Comparison of ENCODE assay signal across 8 cellular contexts in genomic region chr1:46342084-46342656, GRCh38. TPM values are rescaled to one million over a fixed set of nuclear protein-coding genes. Genes with fewer than 3 reads are reported as not detected.
DNase-seq lines count a peak whose midpoint lies in the region; ATAC-seq, FAIRE-seq and TF ChIP-seq lines count a peak whose summit lies in the region.

No MANE protein-coding gene starts in this region.

- peak overlapping the region; percentile 97 for H3K27ac ChIP-seq in CD8-positive, alpha-beta memory T cell (ENCODE audit: low read depth, low read length)
- H3K27ac ChIP-seq in keratinocyte (ENCODE audit: control insufficient read depth, insufficient read depth, low read length), result peak overlapping the region; percentile 94

- H3K27me3 Mint-ChIP-seq in CD8-positive, alpha-beta memory T cell, result no peaks in the 10 kb centered on the region
- no peaks in the 10 kb centered on the region for H3K27me3 Mint-ChIP-seq in activated CD8-positive, alpha-beta T cell treated with anti-CD3 and anti-CD28 coated beads, Interleukin-2, amount 10 ng/mL, durations not matched to agents 7 days and 5 days (ENCODE audit: low read depth)

- H3K27me3 ChIP-seq in CD8-positive, alpha-beta memory T cell (ENCODE audit: insufficient read depth, low read length, poor library complexity, severe bottlenecking), result no peaks in the 10 kb centered on the region
- H3K27me3 ChIP-seq in keratinocyte (ENCODE audit: control insufficient read depth, extremely low read depth, insufficient read depth, low read length), result no peaks in the 10 kb centered on the region

- peak overlapping the region; percentile 98 to 100 (median 99) for H3K27ac Mint-ChIP-seq in CD8-positive, alpha-beta memory T cell
- H3K27ac Mint-ChIP-seq in activated CD8-positive, alpha-beta T cell treated with anti-CD3 and anti-CD28 coated beads, Interleukin-2, amount 10 ng/mL, durations not matched to agents 7 days and 5 days, result peak overlapping the region; percentile 100

- no peaks in the 10 kb centered on the region for H3K9me3 ChIP-seq in CD8-positive, alpha-beta memory T cell (ENCODE audit: low read length)
- H3K9me3 ChIP-seq in keratinocyte (ENCODE audit: control insufficient read depth, low read depth, low read length), result no peaks in the 10 kb centered on the region

- H3K9me3 Mint-ChIP-seq in CD8-positive, alpha-beta memory T cell, result no peaks in the 10 kb centered on the region
- H3K9me3 Mint-ChIP-seq in activated CD8-positive, alpha-beta T cell treated with anti-CD3 and anti-CD28 coated beads, Interleukin-2, amount 10 ng/mL, durations not matched to agents 7 days and 5 days (ENCODE audit: insufficient read depth), result no peaks in the 10 kb centered on the region

- H3K36me3 Mint-ChIP-seq in CD8-positive, alpha-beta memory T cell, result peaks cover 0 to 42% (median 2%) of the 10 kb centered on the region in 3 donors
- peaks cover 21% of the 10 kb centered on the region for H3K36me3 Mint-ChIP-seq in activated CD8-positive, alpha-beta T cell treated with anti-CD3 and anti-CD28 coated beads, Interleukin-2, amount 10 ng/mL, durations not matched to agents 7 days and 5 days (ENCODE audit: low read depth)

- peaks cover 28% of the 10 kb centered on the region for H3K79me2 ChIP-seq in keratinocyte (ENCODE audit: control insufficient read depth, insufficient read depth, low read length)

- peaks cover 14% of the 10 kb centered on the region for H3K4me1 ChIP-seq in CD8-positive, alpha-beta memory T cell (ENCODE audit: insufficient read depth, low read length)
- H3K4me1 ChIP-seq in keratinocyte (ENCODE audit: control insufficient read depth, extremely low read depth, insufficient read depth, low read length), result peaks cover 14% of the 10 kb centered on the region

- no peak overlapping the region for H3K9ac ChIP-seq in keratinocyte (ENCODE audit: control insufficient read depth, extremely low read depth, insufficient read depth, low read length)

- peak overlapping the region; percentile 8 for H3K4me3 ChIP-seq in CD8-positive, alpha-beta memory T cell (ENCODE audit: low read length)
- H3K4me3 ChIP-seq in HFF-Myc (replicated peaks; ENCODE audit: low read depth, low read length) (peak overlapping the region; percentile 82), keratinocyte (ENCODE audit: control insufficient read depth in 2 of 3, extremely low read depth in 1 of 3, insufficient read depth in 2 of 3, low read depth in 1 of 3, low read length in 3 of 3) (peak overlapping the region in 1 of 3 experiments; percentile 86)

- TF ChIP-seq CTCF in HFF-Myc (IDR thresholded peaks at IDR 0.05; ENCODE audit: low read depth, low read length, missing control alignments) (peak; percentile 44), keratinocyte (optimal IDR thresholded peaks at IDR 0.05 in 1 of 3, IDR thresholded peaks at IDR 0.05 in 1 of 3, conservative IDR thresholded peaks at IDR 0.05 in 1 of 3; ENCODE audit: extremely low read depth in 1 of 3, insufficient read depth in 2 of 3, low read length in 3 of 3) (peak; percentile 19 to 44 (median 44))

- dilution Hi-C loops in keratinocyte (cut with MboI; ENCODE audit: extremely low pct_ligation_motif_present, low sequenced_read_pairs), result no loop called here

- DNase-seq in CD8-positive, alpha-beta memory T cell, result peak in 2 of 5 donors; percentile 4 to 18
- DNase-seq in HFF-Myc (ENCODE audit: extremely low read depth, low read depth) (no peak), keratinocyte (ENCODE audit: low read depth, low spot score) (no peak), NCI-H2171 (lab: John Stamatoyannopoulos, UW) (no peak), LoVo (ENCODE audit: low spot score) (no peak), NOMO-1 treated with dmso at 0.1 percent for 144 hours (lab: John Stamatoyannopoulos, UW; ENCODE audit: unreplicated experiment) (no peak), NCI-H1417 treated with DMSO at 0.1 percent for 48 hours (lab: John Stamatoyannopoulos, UW) (no peak)
- peak; percentile 38 for DNase-seq in activated CD8-positive, alpha-beta T cell treated with anti-CD3 and anti-CD28 coated beads, Interleukin-2, amount 10 ng/mL, durations not matched to agents 7 days and 5 days

- H3K4me3 Mint-ChIP-seq in CD8-positive, alpha-beta memory T cell, result peak overlapping the region; percentile 76 to 100 (median 99)
- H3K4me3 Mint-ChIP-seq in activated CD8-positive, alpha-beta T cell treated with anti-CD3 and anti-CD28 coated beads, Interleukin-2, amount 10 ng/mL, durations not matched to agents 7 days and 5 days, result peak overlapping the region; percentile 100

- POLR2A ChIA-PET in CD8-positive, alpha-beta memory T cell (lab: Charles Lee), result interaction anchor here (1.1 kb wide), 1 partner anchor 11 kb away, joined by 3 read pairs; no protein-coding TSS in a partner anchor
- POLR2A ChIA-PET in activated CD8-positive, alpha-beta T cell treated with anti-CD3 and anti-CD28 coated beads, Interleukin-2, amount 10 ng/mL, durations not matched to agents 7 days and 5 days (lab: Charles Lee), result interaction anchor here (0.6 to 3.1 kb wide), 2 partner anchors 39 to 56 kb away, joined by 3 to 30 read pairs; partner anchors contain the start of genes LRRC41 and UQCRH

- CTCF ChIA-PET in CD8-positive, alpha-beta memory T cell (lab: Charles Lee), result interaction anchor here (1.4 to 4.4 kb wide), 2 partner anchors 32 to 38 kb away, joined by 3 to 21 read pairs; partner anchors contain the start of genes LRRC41 and UQCRH
- CTCF ChIA-PET in activated CD8-positive, alpha-beta T cell treated with anti-CD3 and anti-CD28 coated beads, Interleukin-2, amount 10 ng/mL, durations not matched to agents 7 days and 5 days (lab: Charles Lee), result interaction anchor here (0.7 to 4.6 kb wide), 4 partner anchors 26 to 97 kb away, joined by 3 to 23 read pairs (median 12); partner anchors contain the start of genes LRRC41 and UQCRH

- H3K4me1 Mint-ChIP-seq in CD8-positive, alpha-beta memory T cell, result peaks cover 41 to 50% (median 44%) of the 10 kb centered on the region in 3 donors
- peaks cover 34% of the 10 kb centered on the region for H3K4me1 Mint-ChIP-seq in activated CD8-positive, alpha-beta T cell treated with anti-CD3 and anti-CD28 coated beads, Interleukin-2, amount 10 ng/mL, durations not matched to agents 7 days and 5 days (ENCODE audit: low read depth)

- peaks cover 4% of the 10 kb centered on the region for H3K36me3 ChIP-seq in CD8-positive, alpha-beta memory T cell (ENCODE audit: insufficient read depth, low read length)
- H3K36me3 ChIP-seq in keratinocyte (ENCODE audit: control insufficient read depth in 2 of 2, extremely low read depth in 1 of 2, insufficient read depth in 2 of 2, low read length in 2 of 2), result peaks cover 15 to 37% of the 10 kb centered on the region in 2 experiments

- H4K20me1 ChIP-seq in keratinocyte (ENCODE audit: control insufficient read depth, extremely low read depth, insufficient read depth, low read length), result no peaks in the 10 kb centered on the region

- no peak for ATAC-seq in activated CD8-positive, alpha-beta T cell treated with anti-CD3 and anti-CD28 coated beads, Interleukin-2, amount 10 ng/mL, durations not matched to agents 7 days and 5 days

- no peaks in the 10 kb centered on the region for H3K9me1 ChIP-seq in keratinocyte (ENCODE audit: control insufficient read depth, extremely low read depth, insufficient read depth, low read length)

- H3K4me2 ChIP-seq in keratinocyte (ENCODE audit: control insufficient read depth, extremely low read depth, insufficient read depth, low read depth, low read length), result peak overlapping the region; percentile 88

- no peak overlapping the region for H2AFZ ChIP-seq in keratinocyte (ENCODE audit: control insufficient read depth, low read length)

- FAIRE-seq in keratinocyte (lab: Jason Lieb, UNC), result no peak

RNA-seq across cellular contexts. Expression of gene NSUN4, which starts 1.6 kb away (rescaled TPM):
- 10 to 100 TPM; 29.5 to 32.4 TPM for total RNA-seq in CD8-positive, alpha-beta memory T cell
- polyA plus RNA-seq in CD8-positive, alpha-beta memory T cell, result 14.5 TPM
- total RNA-seq in activated CD8-positive, alpha-beta T cell treated with anti-CD3 and anti-CD28 coated beads, Interleukin-2, amount 10 ng/mL, durations not matched to agents 7 days and 5 days, result 10 to 100 TPM; 22.3 to 22.5 TPM
- polyA plus RNA-seq in keratinocyte, result 26.3 to 28.2 TPM (median 26.6 TPM) in 3 replicates
- 5.0 TPM for polyA plus RNA-seq in keratinocyte (2011; ENCODE audit: low read depth)
- 17.4 and 19.4 TPM in 2 replicates for polyA plus RNA-seq in keratinocyte (2011; cell fraction: cytosol; rRNA removed)
- 24.5 and 26.9 TPM in 2 replicates for polyA plus RNA-seq in keratinocyte (2011; cell fraction: nucleus; rRNA removed)
- polyA plus RNA-seq in keratinocyte (2012; ENCODE audit: low replicate concordance), result 12.4 and 17.9 TPM in 2 replicates
- polyA minus RNA-seq in keratinocyte, result 55.7 to 111 TPM (median 63.4 TPM) in 3 replicates
- polyA minus RNA-seq in keratinocyte (2011; cell fraction: cytosol; rRNA and poly(A)+ RNA removed), result 20.5 TPM
- polyA minus RNA-seq in keratinocyte (2011; cell fraction: nucleus; rRNA and poly(A)+ RNA removed), result 25.3 and 41.0 TPM in 2 replicates

RNA-seq across cellular contexts. Expression of gene UQCRH, which starts 38.7 kb away (rescaled TPM):
- 100 to 1,000 TPM; 371 to 394 TPM for total RNA-seq in CD8-positive, alpha-beta memory T cell
- 278 TPM for polyA plus RNA-seq in CD8-positive, alpha-beta memory T cell
- total RNA-seq in activated CD8-positive, alpha-beta T cell treated with anti-CD3 and anti-CD28 coated beads, Interleukin-2, amount 10 ng/mL, durations not matched to agents 7 days and 5 days, result 100 to 1,000 TPM; 333 to 343 TPM
- polyA plus RNA-seq in keratinocyte, result 650 to 970 TPM (median 720 TPM) in 3 replicates
- polyA plus RNA-seq in keratinocyte (2011; ENCODE audit: low read depth), result 267 TPM
- polyA plus RNA-seq in keratinocyte (2011; cell fraction: cytosol; rRNA removed), result 799 and 838 TPM in 2 replicates
- polyA plus RNA-seq in keratinocyte (2011; cell fraction: nucleus; rRNA removed), result 170 and 300 TPM in 2 replicates
- polyA plus RNA-seq in keratinocyte (2012; ENCODE audit: low replicate concordance), result 471 and 744 TPM in 2 replicates
- 38.0 to 117 TPM (median 52.1 TPM) in 3 replicates for polyA minus RNA-seq in keratinocyte
- 111 TPM for polyA minus RNA-seq in keratinocyte (2011; cell fraction: cytosol; rRNA and poly(A)+ RNA removed)
- 23.4 and 45.7 TPM in 2 replicates for polyA minus RNA-seq in keratinocyte (2011; cell fraction: nucleus; rRNA and poly(A)+ RNA removed)

RNA-seq across cellular contexts. Expression of gene LRRC41, which starts 38.8 kb away (rescaled TPM):
- 10 to 100 TPM; 40.3 to 41.3 TPM for total RNA-seq in CD8-positive, alpha-beta memory T cell
- 49.9 TPM for polyA plus RNA-seq in CD8-positive, alpha-beta memory T cell
- total RNA-seq in activated CD8-positive, alpha-beta T cell treated with anti-CD3 and anti-CD28 coated beads, Interleukin-2, amount 10 ng/mL, durations not matched to agents 7 days and 5 days, result 10 to 100 TPM; 32.6 to 33.9 TPM
- 51.2 to 77.6 TPM (median 70.8 TPM) in 3 replicates for polyA plus RNA-seq in keratinocyte
- 20.7 TPM for polyA plus RNA-seq in keratinocyte (2011; ENCODE audit: low read depth)
- 57.6 and 69.4 TPM in 2 replicates for polyA plus RNA-seq in keratinocyte (2011; cell fraction: cytosol; rRNA removed)
- polyA plus RNA-seq in keratinocyte (2011; cell fraction: nucleus; rRNA removed), result 87.1 and 111 TPM in 2 replicates
- polyA plus RNA-seq in keratinocyte (2012; ENCODE audit: low replicate concordance), result 51.8 and 58.7 TPM in 2 replicates
- polyA minus RNA-seq in keratinocyte, result 81.8 to 143 TPM (median 117 TPM) in 3 replicates
- polyA minus RNA-seq in keratinocyte (2011; cell fraction: cytosol; rRNA and poly(A)+ RNA removed), result 125 TPM
- 75.8 and 80.4 TPM in 2 replicates for polyA minus RNA-seq in keratinocyte (2011; cell fraction: nucleus; rRNA and poly(A)+ RNA removed)

RNA-seq across cellular contexts. Expression of gene FAAH, which starts 51.9 kb away (rescaled TPM):
- total RNA-seq in CD8-positive, alpha-beta memory T cell, result 1 to 10 TPM; 4.5 to 5.1 TPM
- 1.3 TPM for polyA plus RNA-seq in CD8-positive, alpha-beta memory T cell
- total RNA-seq in activated CD8-positive, alpha-beta T cell treated with anti-CD3 and anti-CD28 coated beads, Interleukin-2, amount 10 ng/mL, durations not matched to agents 7 days and 5 days, result 1 to 10 TPM; 3.6 to 3.9 TPM
- 5.3 to 8.5 TPM (median 5.4 TPM) in 3 replicates for polyA plus RNA-seq in keratinocyte
- polyA plus RNA-seq in keratinocyte (2011; ENCODE audit: low read depth), result 2.9 TPM
- 1.5 and 2.9 TPM in 2 replicates for polyA plus RNA-seq in keratinocyte (2011; cell fraction: cytosol; rRNA removed)
- 20.3 and 20.9 TPM in 2 replicates for polyA plus RNA-seq in keratinocyte (2011; cell fraction: nucleus; rRNA removed)
- 4.9 and 6.7 TPM in 2 replicates for polyA plus RNA-seq in keratinocyte (2012; ENCODE audit: low replicate concordance)
- polyA minus RNA-seq in keratinocyte, result 3.3 to 10.9 TPM (median 6.1 TPM) in 3 replicates
- polyA minus RNA-seq in keratinocyte (2011; cell fraction: cytosol; rRNA and poly(A)+ RNA removed), result 11.1 TPM
- 9.0 and 9.5 TPM in 2 replicates for polyA minus RNA-seq in keratinocyte (2011; cell fraction: nucleus; rRNA and poly(A)+ RNA removed)
